In genomic region chr7:85840532-85840931, GRCh38 we compare ENCODE assay signal across 34 cellular contexts.
DNase-seq lines count a peak whose midpoint lies in the region; ATAC-seq, FAIRE-seq and TF ChIP-seq lines count a peak whose summit lies in the region.
"Had no signal": no experiment of that assay in that cellular context is flagged by ENCODE, and none has a peak within 500 bp of the region (broad histone marks: within the 10 kb centered on the region; RNA-seq: fewer than 3 reads in every experiment).

No MANE protein-coding gene starts in this region.

- H3K9ac ChIP-seq in astrocyte (ENCODE audit: low read length), result no peak overlapping the region
- H3K9ac ChIP-seq: BLaER1 had no signal

- no peaks in the 10 kb centered on the region for H4K20me1 ChIP-seq in astrocyte (ENCODE audit: insufficient read depth, low read length)
- H4K20me1 ChIP-seq: BLaER1 had no signal

- no peaks in the 10 kb centered on the region for H3K9me3 Mint-ChIP-seq in astrocyte (ENCODE audit: unreplicated experiment)
- peaks cover 2% of the 10 kb centered on the region for H3K9me3 Mint-ChIP-seq in activated naive CD4-positive, alpha-beta T cell treated with anti-CD3 and anti-CD28 coated beads for 36 hours
- H3K9me3 Mint-ChIP-seq: T-helper 1 cell treated with Interleukin-12 subunit alpha and Interleukin-12 subunit beta and Interleukin-4 antibody, amounts not matched to agents 30 μg/mL and 1 μg/mL, for 36 hours had no signal

- H3K4me1 Mint-ChIP-seq in astrocyte (ENCODE audit: low read depth, unreplicated experiment), result no peaks in the 10 kb centered on the region
- H3K4me1 Mint-ChIP-seq in activated naive CD4-positive, alpha-beta T cell treated with anti-CD3 and anti-CD28 coated beads for 36 hours (ENCODE audit: low read depth), result no peaks in the 10 kb centered on the region
- H3K4me1 Mint-ChIP-seq: activated naive CD8-positive, alpha-beta T cell treated with anti-CD3 and anti-CD28 coated beads for 36 hours; natural killer cell had no signal

- H3K4me3 ChIP-seq in astrocyte (ENCODE audit: insufficient read depth, low read depth, low read length), result no peak overlapping the region
- H3K4me3 ChIP-seq: BLaER1, lung, mucosa of descending colon, prostate gland, SK-N-MC, tibial artery had no signal

- no peaks in the 10 kb centered on the region for H3K9me3 ChIP-seq in astrocyte (ENCODE audit: insufficient read depth, low read depth, low read length)
- H3K9me3 ChIP-seq: mucosa of descending colon, prostate gland, tibial artery had no signal

- H3K27ac Mint-ChIP-seq in astrocyte (ENCODE audit: unreplicated experiment), result no peak overlapping the region
- no peak overlapping the region for H3K27ac Mint-ChIP-seq in activated naive CD4-positive, alpha-beta T cell treated with anti-CD3 and anti-CD28 coated beads for 36 hours
- H3K27ac Mint-ChIP-seq: activated naive CD8-positive, alpha-beta T cell treated with anti-CD3 and anti-CD28 coated beads for 36 hours; natural killer cell; T-helper 1 cell treated with Interleukin-12 subunit alpha and Interleukin-12 subunit beta and Interleukin-4 antibody, amounts not matched to agents 30 μg/mL and 1 μg/mL, for 36 hours had no signal

- no peak for ATAC-seq in SK-N-SH treated with all-trans-retinoic acid at 6 μM for 48 hours
- ATAC-seq: left cardiac atrium, mucosa of descending colon, natural killer cell, PC-3, sciatic nerve had no signal

- no peak overlapping the region for H3K27ac ChIP-seq in astrocyte (ENCODE audit: low read depth, low read length)
- H3K27ac ChIP-seq: BLaER1, prostate gland, SK-N-MC, tibial artery had no signal

- H3K4me2 ChIP-seq in astrocyte (ENCODE audit: low read length), result no peak overlapping the region
- H3K4me2 ChIP-seq: BLaER1 had no signal

- no peaks in the 10 kb centered on the region for H3K36me3 ChIP-seq in astrocyte (ENCODE audit: insufficient read depth, low read length)
- H3K36me3 ChIP-seq: BLaER1, prostate gland, tibial artery had no signal

- FAIRE-seq in astrocyte (lab: Jason Lieb, UNC), result no peak

- H3K79me2 ChIP-seq in astrocyte (ENCODE audit: insufficient read depth, low read length), result no peaks in the 10 kb centered on the region

- intact Hi-C loops in activated naive CD4-positive, alpha-beta T cell treated with anti-CD3 and anti-CD28 coated beads for 36 hours (cut with micrococcal nuclease), result no loop called here

- H3K36me3 Mint-ChIP-seq in astrocyte (ENCODE audit: low read depth, unreplicated experiment), result no peaks in the 10 kb centered on the region
- no peaks in the 10 kb centered on the region for H3K36me3 Mint-ChIP-seq in activated naive CD4-positive, alpha-beta T cell treated with anti-CD3 and anti-CD28 coated beads for 36 hours (ENCODE audit: low read depth)
- H3K36me3 Mint-ChIP-seq: activated naive CD8-positive, alpha-beta T cell treated with anti-CD3 and anti-CD28 coated beads for 36 hours; natural killer cell had no signal

- H3K27me3 ChIP-seq in astrocyte (ENCODE audit: insufficient read depth, low read length), result no peaks in the 10 kb centered on the region
- H3K27me3 ChIP-seq: BLaER1, tibial artery had no signal

- DNase-seq in H4 (ENCODE audit: low spot score) (peak; percentile 34), NCI-H2081 treated with DMSO at 0.1 percent for 48 hours (lab: John Stamatoyannopoulos, UW) (peak; percentile 63), astrocyte (ENCODE audit: low read depth) (peak; percentile 1), iris pigment epithelial cell (ENCODE audit: low read depth) (peak; percentile 31), NCI-H524 treated with DMSO at 0.1 percent for 48 hours (lab: John Stamatoyannopoulos, UW) (no peak)
- DNase-seq in activated naive CD4-positive, alpha-beta T cell treated with anti-CD3 and anti-CD28 coated beads for 36 hours, result no peak
- DNase-seq: activated CD4-positive, alpha-beta T cell treated with anti-CD3 and anti-CD28 coated beads, Interleukin-2, amount 50 U/mL, for 1 hour; activated CD4-positive, CD25-positive, alpha-beta regulatory T cell; activated effector memory CD4-positive, alpha-beta T cell treated with Interleukin-2 at 50 U/mL for 16 hours; activated naive CD8-positive, alpha-beta T cell treated with anti-CD3 and anti-CD28 coated beads for 36 hours; activated T-cell treated with anti-CD3 and anti-CD28 coated beads, Interleukin-2, amount 50 U/mL, for 1 hour; cortex of kidney; effector memory CD4-positive, alpha-beta T cell; erythroblast; H7; hippocampal formation; left cardiac atrium; mucosa of descending colon; natural killer cell; NCI-H1048; NCI-H187; NCI-H774; occipital lobe; PC-3; stimulated activated CD4-positive, alpha-beta T cell treated with anti-CD3 and anti-CD28 coated beads, Interleukin-12 subunit alpha, Interleukin-12 subunit beta, amount 100 ng/mL, for 4 hours; stimulated activated CD4-positive, alpha-beta T cell treated with anti-CD3 and anti-CD28 coated beads, Interleukin-2, amount 100 ng/mL, for 48 hours; tibial artery had no signal

- TF ChIP-seq CTCF in astrocyte (IDR thresholded peaks at IDR 0.05; ENCODE audit: insufficient read depth, low read depth, low read length), result no peak

- H2AFZ ChIP-seq in astrocyte (ENCODE audit: low read depth, low read length), result peak overlapping the region; percentile 18

- H3K4me3 Mint-ChIP-seq in astrocyte (ENCODE audit: unreplicated experiment), result no peak overlapping the region
- H3K4me3 Mint-ChIP-seq in activated naive CD4-positive, alpha-beta T cell treated with anti-CD3 and anti-CD28 coated beads for 36 hours, result no peak overlapping the region
- H3K4me3 Mint-ChIP-seq: activated naive CD8-positive, alpha-beta T cell treated with anti-CD3 and anti-CD28 coated beads for 36 hours; natural killer cell; T-helper 1 cell treated with Interleukin-12 subunit alpha and Interleukin-12 subunit beta and Interleukin-4 antibody, amounts not matched to agents 30 μg/mL and 1 μg/mL, for 36 hours had no signal

- H3K4me1 ChIP-seq in astrocyte (ENCODE audit: insufficient read depth, low read length), result no peaks in the 10 kb centered on the region
- H3K4me1 ChIP-seq: BLaER1, prostate gland, tibial artery had no signal

- no peaks in the 10 kb centered on the region for H3K27me3 Mint-ChIP-seq in astrocyte (ENCODE audit: low read depth, unreplicated experiment)
- H3K27me3 Mint-ChIP-seq in activated naive CD4-positive, alpha-beta T cell treated with anti-CD3 and anti-CD28 coated beads for 36 hours (ENCODE audit: low read depth), result no peaks in the 10 kb centered on the region
- H3K27me3 Mint-ChIP-seq: activated naive CD8-positive, alpha-beta T cell treated with anti-CD3 and anti-CD28 coated beads for 36 hours had no signal

- CTCF ChIA-PET in activated naive CD4-positive, alpha-beta T cell treated with anti-CD3 and anti-CD28 coated beads for 36 hours (lab: Charles Lee), result no interaction called here

TF ChIP-seq in SK-N-SH treated with all-trans-retinoic acid at 6 μM for 48 hours, 23 proteins besides CTCF, POLR2A, EP300 and RAD21:
- TF ChIP-seq ARNTL (CRISPR knock-in tag; IDR thresholded peaks at IDR 0.05; ENCODE audit: borderline replicate concordance, low read depth) (no peak), ESRRG (CRISPR knock-in tag; IDR thresholded peaks at IDR 0.05) (no peak), RARB (CRISPR knock-in tag; IDR thresholded peaks at IDR 0.05) (no peak), ISL1 (CRISPR knock-in tag; IDR thresholded peaks at IDR 0.05) (no peak), SNAI2 (CRISPR knock-in tag; IDR thresholded peaks at IDR 0.05) (no peak), CSDC2 (CRISPR knock-in tag; IDR thresholded peaks at IDR 0.05) (no peak), TOX (CRISPR knock-in tag; IDR thresholded peaks at IDR 0.05; ENCODE audit: borderline replicate concordance) (no peak), PPARA (CRISPR knock-in tag; IDR thresholded peaks at IDR 0.05; ENCODE audit: borderline replicate concordance) (no peak), ZNF565 (CRISPR knock-in tag; conservative IDR thresholded peaks at IDR 0.05; ENCODE audit: low read depth) (no peak), ZFP3 (CRISPR knock-in tag; IDR thresholded peaks at IDR 0.05) (no peak), GLIS3 (CRISPR knock-in tag; IDR thresholded peaks at IDR 0.05) (no peak), OSR1 (CRISPR knock-in tag; IDR thresholded peaks at IDR 0.05) (no peak), ZFP30 (CRISPR knock-in tag; IDR thresholded peaks at IDR 0.05) (no peak)
- TF ChIP-seq, protein P1, sequence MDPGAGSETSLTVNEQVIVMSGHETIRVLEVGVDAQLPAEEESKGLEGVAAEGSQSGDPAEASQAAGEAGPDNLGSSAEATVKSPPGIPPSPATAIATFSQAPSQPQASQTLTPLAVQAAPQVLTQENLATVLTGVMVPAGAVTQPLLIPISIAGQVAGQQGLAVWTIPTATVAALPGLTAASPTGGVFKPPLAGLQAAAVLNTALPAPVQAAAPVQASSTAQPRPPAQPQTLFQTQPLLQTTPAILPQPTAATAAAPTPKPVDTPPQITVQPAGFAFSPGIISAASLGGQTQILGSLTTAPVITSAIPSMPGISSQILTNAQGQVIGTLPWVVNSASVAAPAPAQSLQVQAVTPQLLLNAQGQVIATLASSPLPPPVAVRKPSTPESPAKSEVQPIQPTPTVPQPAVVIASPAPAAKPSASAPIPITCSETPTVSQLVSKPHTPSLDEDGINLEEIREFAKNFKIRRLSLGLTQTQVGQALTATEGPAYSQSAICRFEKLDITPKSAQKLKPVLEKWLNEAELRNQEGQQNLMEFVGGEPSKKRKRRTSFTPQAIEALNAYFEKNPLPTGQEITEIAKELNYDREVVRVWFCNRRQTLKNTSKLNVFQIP (CRISPR knock-in tag; IDR thresholded peaks at IDR 0.05; ENCODE audit: borderline replicate concordance, low read depth), result no peak
TF ChIP-seq in SK-N-SH treated with all-trans-retinoic acid at 6 μM for 48 hours: peak in this region for 0.

Comparison
In these comparisons a context has a peak if more than half of its experiments do, and no peak if none do; other contexts are left out.
1. DNase-seq: peak in H4 (single experiment), NCI-H2081 treated with DMSO at 0.1 percent for 48 hours (single experiment), astrocyte (single experiment) and iris pigment epithelial cell (single experiment); none in NCI-H524 treated with DMSO at 0.1 percent for 48 hours (single experiment) and activated naive CD4-positive, alpha-beta T cell treated with anti-CD3 and anti-CD28 coated beads for 36 hours (single experiment).